ENCODE assay signal across 20 cellular contexts in genomic region chr9:14189578-14189977, GRCh38.
DNase-seq lines count a peak whose midpoint lies in the region; ATAC-seq and TF ChIP-seq lines count a peak whose summit lies in the region.
"Had no signal": no experiment of that assay in that cellular context is flagged by ENCODE, and none has a peak within 500 bp of the region (broad histone marks: within the 10 kb centered on the region; RNA-seq: fewer than 3 reads in every experiment).

No MANE protein-coding gene starts in this region.

- DNase-seq in NCI-H446 treated with DMSO at 0.1 percent for 48 hours (lab: John Stamatoyannopoulos, UW) (peak; percentile 73), NCI-H446 (lab: John Stamatoyannopoulos, UW) (no peak), iris pigment epithelial cell (ENCODE audit: low read depth) (peak; percentile 59), RPMI8226 (no peak)
- DNase-seq: Calu3, DMS79 treated with DMSO at 0.1 percent for 48 hours, GF-D8, NCI-H1048, NCI-H1417, NCI-H1694 treated with DMSO at 0.1 percent for 48 hours, NCI-H2081, NCI-H2227 treated with DMSO at 0.1 percent for 48 hours, NCI-H510A treated with DMSO at 0.1 percent for 48 hours, NCI-H774, PC-9, SHP77 had no signal

- no peaks in the 10 kb centered on the region for H3K27me3 Mint-ChIP-seq in brain
- H3K27me3 Mint-ChIP-seq: IgD-negative memory B cell had no signal

- peak overlapping the region in 3 of 5 experiments; percentile 34 to 52 (median 41) for H3K4me3 Mint-ChIP-seq in brain
- H3K4me3 Mint-ChIP-seq: IgD-negative memory B cell had no signal

- no peaks in the 10 kb centered on the region for H3K36me3 Mint-ChIP-seq in brain
- H3K36me3 Mint-ChIP-seq: IgD-negative memory B cell had no signal

- no peak for TF ChIP-seq CTCF in brain (conservative IDR thresholded peaks at IDR 0.05)

- ATAC-seq in GM21576 (IDR thresholded peaks at IDR 0.05; ENCODE audit: unreplicated experiment), result no peak
- ATAC-seq in GM18867 (IDR thresholded peaks at IDR 0.05; ENCODE audit: unreplicated experiment), result no peak

- peaks cover 0 to 2% (median 0%) of the 10 kb centered on the region in 5 experiments for H3K9me3 Mint-ChIP-seq in brain
- H3K9me3 Mint-ChIP-seq: IgD-negative memory B cell had no signal

- H3K4me1 Mint-ChIP-seq in brain, result peaks cover 64% of the 10 kb centered on the region
- H3K4me1 Mint-ChIP-seq: IgD-negative memory B cell had no signal

- H3K27ac Mint-ChIP-seq in brain, result peak overlapping the region in 3 of 5 experiments; percentile 56 to 69 (median 65)
- H3K27ac Mint-ChIP-seq: IgD-negative memory B cell had no signal

Comparison
In these comparisons a context has a peak if more than half of its experiments do, and no peak if none do; other contexts are left out.
1. DNase-seq: peak in NCI-H446 treated with DMSO at 0.1 percent for 48 hours (single experiment) and iris pigment epithelial cell (single experiment); none in NCI-H446 (0 of 2) and RPMI8226 (single experiment).